ENCODE assay signal across 20 cellular contexts in the genomic region with DNA sequence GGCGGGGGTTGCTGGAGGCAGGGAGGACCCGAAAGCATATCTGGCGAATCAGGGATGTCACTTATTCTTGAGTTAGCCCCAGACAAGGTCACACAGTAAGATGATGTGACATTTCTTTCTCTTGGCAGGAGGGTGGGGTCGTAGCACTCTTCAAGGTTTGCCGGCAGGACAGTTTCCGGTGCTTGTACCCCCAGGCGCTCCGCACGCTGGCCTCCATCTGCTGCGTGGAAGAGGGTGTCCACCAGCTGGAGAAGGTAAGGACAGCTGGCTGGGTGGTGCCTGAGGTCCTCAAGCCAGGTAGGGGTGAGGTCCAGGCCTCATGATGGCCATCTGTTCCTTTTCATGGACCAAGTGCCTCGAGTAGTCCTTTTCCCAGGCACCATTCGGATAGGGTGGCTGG.
"Had no signal": no experiment of that assay in that cellular context is flagged by ENCODE, and none has a peak within 500 bp of the region (broad histone marks: within the 10 kb centered on the region; RNA-seq: fewer than 3 reads in every experiment).

No MANE protein-coding gene starts in this region.

- H3K9me3 ChIP-seq: SJSA1 had no signal

- H3K4me1 ChIP-seq: SJSA1 had no signal

- H3K27ac ChIP-seq: SJSA1, SK-N-MC had no signal

- FAIRE-seq: RCC 7860 had no signal

- H3K4me3 ChIP-seq: SJSA1, SK-N-MC had no signal

- H3K36me3 ChIP-seq: SJSA1 had no signal

- DNase-seq: KBM-7, MV-4-11, NCI-H1048, NCI-H1105, NCI-H1417, NCI-H1436 treated with DMSO at 0.1 percent for 48 hours, NCI-H1694, NCI-H187 treated with DMSO at 0.1 percent for 48 hours, NCI-H2029 treated with DMSO at 0.1 percent for 48 hours, NCI-H2171 treated with DMSO at 0.1 percent for 48 hours, NCI-H345, NCI-H446 treated with DMSO at 0.1 percent for 48 hours, NCI-H69, NCI-H774, Right ventricle myocardium superior, RPMI8226, SIG-M5 had no signal
